In the genomic region with DNA sequence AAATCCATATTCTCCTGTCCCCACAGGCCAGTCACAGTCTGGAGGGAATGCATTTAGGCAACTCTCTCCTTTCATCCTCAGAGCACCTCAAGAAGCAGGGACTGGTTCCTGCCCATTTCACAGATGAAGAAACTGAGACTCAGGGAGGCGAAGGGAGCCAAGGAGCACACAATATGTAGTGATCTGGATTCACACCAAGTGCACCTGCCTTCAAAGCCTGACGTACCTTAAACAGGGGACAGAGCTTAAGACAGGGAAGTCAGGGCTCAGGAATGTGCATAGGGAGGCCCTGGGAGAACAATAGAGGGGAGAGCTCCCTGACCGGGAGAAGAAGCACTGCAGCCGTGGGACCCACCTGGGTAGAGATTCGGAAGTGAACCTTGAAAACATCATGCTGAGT, we compare ENCODE assay signal across 30 cellular contexts.
"Had no signal": no experiment of that assay in that cellular context is flagged by ENCODE, and none has a peak within 500 bp of the region (broad histone marks: within the 10 kb centered on the region; RNA-seq: fewer than 3 reads in every experiment).

No MANE protein-coding gene starts in this region.

- H3K9me3 Mint-ChIP-seq: activated CD8-positive, alpha-beta T cell treated with anti-CD3 and anti-CD28 coated beads for 36 hours; activated T-helper 1 cell treated with anti-CD3 and anti-CD28 coated beads, Interleukin-12 subunit alpha, Interleukin-12 subunit beta, Interleukin-2, Interleukin-4 antibody, amounts not matched to agents 30 ng/mL and 10 ng/mL and 1 ng/mL, durations not matched to agents 14 hours and 24 hours and 36 hours; central memory CD8-positive, alpha-beta T cell had no signal

- H3K4me1 ChIP-seq: SJCRH30 had no signal

- ATAC-seq: activated CD4-positive, CD25-positive, alpha-beta regulatory T cell treated with anti-CD3 and anti-CD28 coated beads, Interleukin-2, amount 50 U/mL, for 24 hours; activated CD8-positive, alpha-beta T cell treated with anti-CD3 and anti-CD28 coated beads for 36 hours; Panc1 had no signal

- H3K27ac Mint-ChIP-seq: activated CD8-positive, alpha-beta T cell treated with anti-CD3 and anti-CD28 coated beads for 36 hours; activated naive CD8-positive, alpha-beta T cell; activated T-helper 1 cell treated with anti-CD3 and anti-CD28 coated beads, Interleukin-12 subunit alpha, Interleukin-12 subunit beta, Interleukin-2, Interleukin-4 antibody, amounts not matched to agents 30 ng/mL and 10 ng/mL and 1 ng/mL, durations not matched to agents 14 hours and 24 hours and 36 hours had no signal

- H3K4me3 Mint-ChIP-seq: activated CD8-positive, alpha-beta T cell treated with anti-CD3 and anti-CD28 coated beads for 36 hours; activated naive CD8-positive, alpha-beta T cell; activated T-helper 1 cell treated with anti-CD3 and anti-CD28 coated beads, Interleukin-12 subunit alpha, Interleukin-12 subunit beta, Interleukin-2, Interleukin-4 antibody, amounts not matched to agents 30 ng/mL and 10 ng/mL and 1 ng/mL, durations not matched to agents 14 hours and 24 hours and 36 hours; brain; central memory CD8-positive, alpha-beta T cell had no signal

- H3K4me3 ChIP-seq: MG63, SJCRH30 had no signal

- H3K27ac ChIP-seq: RWPE1, SJCRH30, WERI-Rb-1 had no signal

- H3K9ac ChIP-seq: SK-N-SH had no signal

- H3K9me3 ChIP-seq: MG63, SJCRH30, SK-N-SH had no signal

- H3K4me2 ChIP-seq: SK-N-SH had no signal

- H3K36me3 ChIP-seq: MG63, SJCRH30 had no signal

- DNase-seq: activated CD4-positive, alpha-beta T cell treated with anti-CD3 and anti-CD28 coated beads for 4 hours; activated CD8-positive, alpha-beta memory T cell treated with anti-CD3 and anti-CD28 coated beads, Interleukin-2, amount 50 U/mL, for 4 hours; activated CD8-positive, alpha-beta T cell treated with anti-CD3 and anti-CD28 coated beads for 36 hours; activated effector memory CD4-positive, alpha-beta T cell treated with Interleukin-2 at 50 U/mL for 16 hours; activated naive CD4-positive, alpha-beta T cell treated with Interleukin-2 at 50 U/mL for 16 hours; activated T-cell treated with anti-CD3 and anti-CD28 coated beads, Interleukin-2, amount 50 U/mL, for 1 hour; amygdala; MG63; MV-4-11; NCI-H1092 treated with DMSO at 0.1 percent for 48 hours; NCI-H1436; NCI-H1694 treated with DMSO at 0.1 percent for 48 hours; NCI-H2029 treated with DMSO at 0.1 percent for 48 hours; NCI-H345; NCI-H510A; NCI-H526 treated with DMSO at 0.1 percent for 48 hours; NCI-H82; OCI-M1; Right ventricle myocardium superior; SJCRH30; SK-N-SH; T-helper 1 cell; WERI-Rb-1 had no signal

- H3K27me3 ChIP-seq: MG63 had no signal

- H3K36me3 Mint-ChIP-seq: brain had no signal

- H3K4me1 Mint-ChIP-seq: central memory CD8-positive, alpha-beta T cell had no signal
